22 cellular contexts compared by ENCODE assay signal in genomic region chr17:56635640-56636039, GRCh38. TPM values are rescaled to one million over a fixed set of nuclear protein-coding genes. Genes with fewer than 3 reads are reported as not detected.
"Had no signal": no experiment of that assay in that cellular context is flagged by ENCODE, and none has a peak within 500 bp of the region (broad histone marks: within the 10 kb centered on the region; RNA-seq: fewer than 3 reads in every experiment).

No MANE protein-coding gene starts in this region.

- DNase-seq: activated B cell treated with CpG ODN at 0.5 μM for 24 hours; activated CD4-positive, alpha-beta memory T cell treated with anti-CD3 and anti-CD28 coated beads, Interleukin-2, amount 10 ng/mL, durations not matched to agents 7 days and 5 days; activated CD4-positive, alpha-beta T cell treated with anti-CD3 and anti-CD28 coated beads for 4 hours; activated gamma-delta T cell; amniotic stem cell; colonic mucosa; dorsolateral prefrontal cortex; gastrocnemius medialis; hypothalamus; left cardiac atrium; pancreas; psoas muscle; stimulated activated CD4-positive, alpha-beta T cell treated with anti-CD3 and anti-CD28 coated beads, Interleukin-4, amount 100 ng/mL, for 4 hours; T-helper 9 cell; tibial artery had no signal

- FAIRE-seq: bronchial epithelial cell, pancreas had no signal

- H3K36me3 ChIP-seq: colonic mucosa, esophagus muscularis mucosa, gastrocnemius medialis, neutrophil, pancreas, right atrium auricular region, tibial artery had no signal

- ATAC-seq: gastrocnemius medialis, left cardiac atrium, pancreas, psoas muscle had no signal

- H3K27ac ChIP-seq: colonic mucosa, dorsolateral prefrontal cortex, esophagus muscularis mucosa, gastrocnemius medialis, neutrophil, pancreas, psoas muscle, right atrium auricular region, tibial artery had no signal

- H3K27me3 ChIP-seq: colonic mucosa, pancreas, right atrium auricular region had no signal

- H3K4me3 ChIP-seq: colonic mucosa, dorsolateral prefrontal cortex, esophagus muscularis mucosa, gastrocnemius medialis, pancreas, psoas muscle, right atrium auricular region, tibial artery had no signal

- H3K9me3 ChIP-seq: colonic mucosa, esophagus muscularis mucosa, gastrocnemius medialis, neutrophil, pancreas, psoas muscle, right atrium auricular region, tibial artery had no signal

- H3K4me1 ChIP-seq: colonic mucosa, gastrocnemius medialis, pancreas, psoas muscle, right atrium auricular region, tibial artery had no signal

RNA-seq across cellular contexts. Expression of gene NOG, which starts 42.1 kb away (rescaled TPM):
- total RNA-seq: activated B cell treated with CpG ODN at 0.5 μM for 24 hours; activated T-helper 1 cell treated with anti-CD3 and anti-CD28 coated beads, Interleukin-12 subunit alpha, Interleukin-12 subunit beta, Interleukin-2, Interleukin-4 antibody, amounts not matched to agents 30 ng/mL and 10 ng/mL and 1 ng/mL, durations not matched to agents 14 hours and 24 hours and 36 hours; T-helper 1 cell treated with Interleukin-12 subunit alpha and Interleukin-12 subunit beta and Interleukin-4 antibody, amounts not matched to agents 30 ng/mL and 1 ng/mL, for 36 hours had no signal
- polyA plus RNA-seq: liver had no signal
